In the genomic region with DNA sequence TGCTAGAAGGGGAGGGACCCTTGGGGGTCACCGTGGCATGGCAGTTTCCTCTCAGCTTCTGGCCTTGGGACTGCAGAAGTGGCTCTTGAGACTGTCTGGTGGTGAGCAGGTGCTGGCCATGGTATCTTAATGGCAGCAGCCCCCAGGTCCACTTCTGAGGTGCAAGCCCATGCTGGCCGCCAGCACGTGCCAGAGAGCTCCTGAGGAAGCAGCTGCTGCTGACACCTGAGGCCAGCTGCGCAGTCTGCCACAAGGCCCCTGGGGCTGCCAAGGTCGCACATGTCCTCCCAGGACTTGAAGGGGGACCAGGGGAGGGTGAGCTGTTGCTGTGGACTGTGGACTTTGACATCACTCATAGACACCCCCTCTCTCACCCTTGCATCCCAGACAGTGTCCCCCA, we compare ENCODE assay signal across 17 cellular contexts. TPM values are rescaled to one million over a fixed set of nuclear protein-coding genes. Genes with fewer than 3 reads are reported as not detected.
DNase-seq lines count a peak whose midpoint lies in the region; ATAC-seq and TF ChIP-seq lines count a peak whose summit lies in the region.
"Had no signal": no experiment of that assay in that cellular context is flagged by ENCODE, and none has a peak within 500 bp of the region (broad histone marks: within the 10 kb centered on the region; RNA-seq: fewer than 3 reads in every experiment).

No MANE protein-coding gene starts in this region.

- DNase-seq in right atrium auricular region (ENCODE audit: low spot score) = no peak
- DNase-seq in left cardiac atrium = no peak
- DNase-seq in NCI-H510A treated with DMSO at 0.1 percent for 48 hours (lab: John Stamatoyannopoulos, UW) = peak; percentile 63
- DNase-seq in esophagus squamous epithelium (lab: John Stamatoyannopoulos, UW) = no peak
- DNase-seq in NCI-H128 (lab: John Stamatoyannopoulos, UW; ENCODE audit: unreplicated experiment) = no peak
- DNase-seq in GM19240 (ENCODE audit: insufficient read length, low spot score) = no peak
- DNase-seq: activated B cell treated with CpG ODN at 0.5 μM for 24 hours; brain microvascular endothelial cell; endodermal cell; foreskin melanocyte; HCEC 1CT; OCI-M1; stimulated activated naive CD8-positive, alpha-beta T cell treated with anti-CD3 and anti-CD28 coated beads, Interleukin-15, amount 100 ng/mL, for 72 hours had no signal

- H3K36me3 Mint-ChIP-seq in stimulated activated memory B cell treated with anti-CD40 and anti-IgM and Interleukin-4, amounts not matched to agents 10 μg/mL and 1 μg/mL and 100 μg/mL, for 72 hours = no peaks in the 10 kb centered on the region

- TF ChIP-seq POLR2A in esophagus squamous epithelium (IDR thresholded peaks at IDR 0.05) = no peak

- intact Hi-C loops in left cardiac atrium (cut with DNase I) = no loop called here
- intact Hi-C loops in esophagus squamous epithelium (cut with DNase I) = no loop called here

- peaks cover 0 to 87% of the 10 kb centered on the region in 2 donors for H3K4me1 ChIP-seq in right atrium auricular region
- peaks cover 48 to 95% (median 52%) of the 10 kb centered on the region in 3 donors for H3K4me1 ChIP-seq in esophagus squamous epithelium

- H3K9me3 ChIP-seq in right atrium auricular region (no peaks in the 10 kb centered on the region), esophagus squamous epithelium (no peaks in the 10 kb centered on the region)

- H3K4me3 ChIP-seq in right atrium auricular region (no peak overlapping the region), esophagus squamous epithelium (no peak overlapping the region)

- H3K4me3 Mint-ChIP-seq in stimulated activated memory B cell treated with anti-CD40 and anti-IgM and Interleukin-4, amounts not matched to agents 10 μg/mL and 1 μg/mL and 100 μg/mL, for 72 hours = no peak overlapping the region
- H3K4me3 Mint-ChIP-seq: activated B cell treated with CpG ODN at 0.5 μM for 24 hours, endodermal cell, mesothelial cell of epicardium had no signal

- H3K27me3 ChIP-seq in right atrium auricular region = no peaks in the 10 kb centered on the region
- H3K27me3 ChIP-seq in esophagus squamous epithelium = no peaks in the 10 kb centered on the region
- H3K27me3 ChIP-seq: brain microvascular endothelial cell had no signal

- H3K36me3 ChIP-seq in right atrium auricular region (peaks cover 7% of the 10 kb centered on the region), esophagus squamous epithelium (peaks cover 0 to 25% (median 0%) of the 10 kb centered on the region in 3 donors)
- H3K36me3 ChIP-seq: brain microvascular endothelial cell had no signal

- peak overlapping the region; percentile 27 to 36 for H3K27ac ChIP-seq in right atrium auricular region
- peak overlapping the region in 3 of 4 donors; percentile 8 to 86 (median 18) for H3K27ac ChIP-seq in esophagus squamous epithelium
- H3K27ac ChIP-seq: brain microvascular endothelial cell, KMS-11 had no signal

- peaks cover 47% of the 10 kb centered on the region for H3K27me3 Mint-ChIP-seq in stimulated activated memory B cell treated with anti-CD40 and anti-IgM and Interleukin-4, amounts not matched to agents 10 μg/mL and 1 μg/mL and 100 μg/mL, for 72 hours
- H3K27me3 Mint-ChIP-seq: stimulated activated naive CD8-positive, alpha-beta T cell treated with anti-CD3 and anti-CD28 coated beads, Interleukin-15, amount 100 ng/mL, for 72 hours had no signal

- H3K9me3 Mint-ChIP-seq in stimulated activated memory B cell treated with anti-CD40 and anti-IgM and Interleukin-4, amounts not matched to agents 10 μg/mL and 1 μg/mL and 100 μg/mL, for 72 hours = no peaks in the 10 kb centered on the region
- H3K9me3 Mint-ChIP-seq: activated B cell treated with CpG ODN at 0.5 μM for 24 hours; endodermal cell; mesothelial cell of epicardium; stimulated activated naive CD8-positive, alpha-beta T cell treated with anti-CD3 and anti-CD28 coated beads, Interleukin-15, amount 100 ng/mL, for 72 hours had no signal

- TF ChIP-seq CTCF in right atrium auricular region (IDR thresholded peaks at IDR 0.05) (no peak), esophagus squamous epithelium (IDR thresholded peaks at IDR 0.05) (no peak)

- no peaks in the 10 kb centered on the region for H3K4me1 Mint-ChIP-seq in stimulated activated memory B cell treated with anti-CD40 and anti-IgM and Interleukin-4, amounts not matched to agents 10 μg/mL and 1 μg/mL and 100 μg/mL, for 72 hours
- H3K4me1 Mint-ChIP-seq: activated B cell treated with CpG ODN at 0.5 μM for 24 hours, endodermal cell had no signal

- no peak for ATAC-seq in left cardiac atrium
- no peak for ATAC-seq in GM19351 (IDR thresholded peaks at IDR 0.05; ENCODE audit: unreplicated experiment)
- ATAC-seq in stimulated activated memory B cell treated with anti-CD40 and anti-IgM and Interleukin-4, amounts not matched to agents 10 μg/mL and 1 μg/mL and 100 μg/mL, for 72 hours = no peak

- WGBS in esophagus squamous epithelium, 2 donors = 25 to 48% methylated on average over 1 to 3 of the region's 5 CpGs

- no peak overlapping the region for H3K27ac Mint-ChIP-seq in stimulated activated memory B cell treated with anti-CD40 and anti-IgM and Interleukin-4, amounts not matched to agents 10 μg/mL and 1 μg/mL and 100 μg/mL, for 72 hours
- H3K27ac Mint-ChIP-seq: activated B cell treated with CpG ODN at 0.5 μM for 24 hours, endodermal cell, mesothelial cell of epicardium had no signal

RNA-seq across cellular contexts. Expression of gene NFIX, which starts 48.0 kb away (rescaled TPM):
- 10 to 100 TPM; 56.5 to 69.8 TPM for total RNA-seq in right atrium auricular region
- 100 to 1,000 TPM; 117 to 133 TPM for total RNA-seq in left cardiac atrium
- total RNA-seq in esophagus squamous epithelium = 10 to 100 TPM; 32.3 to 81.2 (median 51.6) TPM

RNA-seq across cellular contexts. Expression of gene LYL1, which starts 59.4 kb away (rescaled TPM):
- total RNA-seq in right atrium auricular region = 10 to 100 TPM; 10.2 to 15.3 TPM
- 1 to 10 TPM; 7.5 to 9.0 TPM for total RNA-seq in left cardiac atrium
- 10 to 100 TPM in 1 of 4 donors, 1 to 10 TPM in 3; 2.1 to 13.0 (median 3.9) TPM for total RNA-seq in esophagus squamous epithelium
